In the genomic region with DNA sequence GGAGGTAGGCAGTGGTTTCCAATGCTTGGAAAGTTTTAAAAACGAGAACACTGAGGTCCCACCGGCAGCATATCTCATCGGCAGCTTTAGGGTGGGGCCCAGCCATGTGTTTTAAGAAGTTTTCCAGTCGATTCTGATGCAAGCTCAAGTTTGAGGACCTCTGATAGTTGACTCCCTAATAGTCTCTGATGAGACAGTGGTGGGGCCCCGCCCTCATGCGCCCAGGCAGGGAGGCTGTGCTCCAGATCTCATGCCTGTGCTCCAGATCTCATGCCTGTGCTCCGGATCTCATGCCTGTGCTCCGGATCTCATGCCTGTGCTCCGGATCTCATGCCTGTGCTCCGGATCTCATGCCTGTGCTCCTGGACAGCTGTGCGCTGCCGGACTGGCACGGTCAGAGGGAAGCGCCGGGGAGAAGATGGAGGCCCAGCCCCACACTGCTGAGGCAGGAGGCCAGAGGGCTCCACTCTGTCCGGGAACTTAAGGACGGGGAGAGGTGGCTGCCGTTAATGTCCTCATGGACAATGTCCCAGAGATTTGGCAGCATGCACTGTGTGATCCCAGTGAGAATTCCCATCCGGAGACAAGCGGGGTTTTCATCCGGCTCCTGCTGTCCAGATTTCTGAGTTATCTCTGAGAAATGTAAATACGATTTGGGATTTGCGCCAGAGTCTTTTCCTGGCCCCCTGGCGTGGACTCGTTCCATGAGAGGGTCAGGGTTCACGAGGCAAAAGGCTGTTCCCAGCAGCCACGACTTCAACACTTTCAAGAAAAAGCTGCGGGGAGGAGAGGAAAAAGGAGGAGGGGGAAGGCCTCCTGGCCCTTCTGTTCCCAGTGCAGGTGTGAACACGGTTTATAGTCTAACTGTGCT, we compare ENCODE assay signal across 10 cellular contexts. TPM values are rescaled to one million over a fixed set of nuclear protein-coding genes. Genes with fewer than 3 reads are reported as not detected.
A peak's percentile ranks its signal among the peaks of the same experiment; 100 is the strongest.
DNase-seq lines count a peak whose midpoint lies in the region; ATAC-seq and TF ChIP-seq lines count a peak whose summit lies in the region.
"Had no signal": no experiment of that assay in that cellular context is flagged by ENCODE, and none has a peak within 500 bp of the region (broad histone marks: within the 10 kb centered on the region; RNA-seq: fewer than 3 reads in every experiment).

No MANE protein-coding gene starts in this region.

- TF ChIP-seq CTCF in right lobe of liver (IDR thresholded peaks at IDR 0.05) (peak in 1 of 4 donors; percentile 6), testis (IDR thresholded peaks at IDR 0.05) (no peak), GM20000 (IDR thresholded peaks at IDR 0.05; ENCODE audit: extremely low read depth, missing control alignments) (no peak)

- H3K9me3 ChIP-seq in right lobe of liver = no peaks in the 10 kb centered on the region
- no peaks in the 10 kb centered on the region for H3K9me3 ChIP-seq in testis

- peaks cover 5% of the 10 kb centered on the region for H3K4me1 Mint-ChIP-seq in activated T-cell treated with anti-CD3 and anti-CD28 coated beads, Interleukin-2, amount 50 U/mL, for 72 hours (ENCODE audit: low read depth)

- H3K4me3 Mint-ChIP-seq in activated T-cell treated with anti-CD3 and anti-CD28 coated beads, Interleukin-2, amount 50 U/mL, for 72 hours = no peak overlapping the region
- H3K4me3 Mint-ChIP-seq: type B pancreatic cell had no signal

- H3K36me3 ChIP-seq in right lobe of liver = peaks cover 0 to 25% (median 7%) of the 10 kb centered on the region in 4 donors
- no peaks in the 10 kb centered on the region for H3K36me3 ChIP-seq in testis (ENCODE audit: low read depth, missing control alignments)

- intact Hi-C loops in right lobe of liver (cut with DNase I) (no loop called here), testis (cut with DNase I; ENCODE audit: low total_unique reads) (no loop called here)

- H3K4me3 ChIP-seq in right lobe of liver (peak overlapping the region; percentile 12 to 40 (median 31)), testis (no peak overlapping the region)

- WGBS in right lobe of liver (ENCODE audit: insufficient coverage, low coverage, low lambda C conversion rate, missing lambda C conversion rate) = 14% methylated on average over 17 of the region's 29 CpGs
- 55 to 58% methylated on average over 27 to 29 of the region's 29 CpGs for WGBS in testis, 2 donors

- H3K9me3 Mint-ChIP-seq in activated T-cell treated with anti-CD3 and anti-CD28 coated beads, Interleukin-2, amount 50 U/mL, for 72 hours = no peaks in the 10 kb centered on the region
- H3K9me3 Mint-ChIP-seq: type B pancreatic cell had no signal

- H3K27me3 ChIP-seq in right lobe of liver (no peaks in the 10 kb centered on the region), testis (no peaks in the 10 kb centered on the region)

- H3K36me3 Mint-ChIP-seq in activated T-cell treated with anti-CD3 and anti-CD28 coated beads, Interleukin-2, amount 50 U/mL, for 72 hours (ENCODE audit: insufficient read depth in 2 of 2) = peaks cover 3 to 9% of the 10 kb centered on the region in 2 donors

- ATAC-seq in right lobe of liver (peak; percentile 86 to 94 (median 91)), GM19463 (IDR thresholded peaks at IDR 0.05; ENCODE audit: unreplicated experiment) (no peak), HG02973 (IDR thresholded peaks at IDR 0.05; ENCODE audit: unreplicated experiment) (no peak)
- no peak for ATAC-seq in activated T-cell treated with anti-CD3 and anti-CD28 coated beads, Interleukin-2, amount 50 U/mL, for 72 hours (replicated peaks in 1 of 2)

- H3K27ac Mint-ChIP-seq in activated T-cell treated with anti-CD3 and anti-CD28 coated beads, Interleukin-2, amount 50 U/mL, for 72 hours = no peak overlapping the region
- H3K27ac Mint-ChIP-seq: type B pancreatic cell had no signal

- DNase-seq in NCI-H69 (lab: John Stamatoyannopoulos, UW) (peak; percentile 70), dermis blood vessel endothelial cell (peak; percentile 68), right lobe of liver (peak; percentile 79 to 87 (median 82)), testis (peak; percentile 56), GM20000 (ENCODE audit: low spot score) (no peak)
- DNase-seq in activated T-cell treated with anti-CD3 and anti-CD28 coated beads, Interleukin-2, amount 50 U/mL, for 72 hours = no peak
- DNase-seq: activated naive CD4-positive, alpha-beta T cell treated with Interleukin-2 at 50 U/mL for 16 hours had no signal

- H3K4me1 ChIP-seq in right lobe of liver (peaks cover 0 to 25% (median 11%) of the 10 kb centered on the region in 4 donors), testis (peaks cover 15% of the 10 kb centered on the region)

- H3K27ac ChIP-seq in right lobe of liver = peak overlapping the region; percentile 68 to 81 (median 79)
- H3K27ac ChIP-seq in testis = peak overlapping the region; percentile 26 to 76

- H3K27me3 Mint-ChIP-seq in activated T-cell treated with anti-CD3 and anti-CD28 coated beads, Interleukin-2, amount 50 U/mL, for 72 hours (ENCODE audit: low read depth) = no peaks in the 10 kb centered on the region
- H3K27me3 Mint-ChIP-seq: type B pancreatic cell had no signal

- TF ChIP-seq POLR2A in right lobe of liver (IDR thresholded peaks at IDR 0.05) (peak; percentile 43), testis (IDR thresholded peaks at IDR 0.05) (no peak)

RNA-seq across cellular contexts. Expression of a gene that starts 9.4 kb away (rescaled TPM):
- total RNA-seq in dermis blood vessel endothelial cell (0.79 and 0.85 TPM in 2 replicates), right lobe of liver (10 to 100 TPM; 25.2 to 58.6 (median 41.1) TPM), testis (10 to 100 TPM; 15.4 to 15.8 TPM)
- polyA plus RNA-seq in testis (ENCODE audit: insufficient read depth, low read depth, low replicate concordance) = 12.7 TPM
- total RNA-seq in activated T-cell treated with anti-CD3 and anti-CD28 coated beads, Interleukin-2, amount 50 U/mL, for 72 hours = under 1 TPM; 0.21 to 0.41 TPM

RNA-seq across cellular contexts. Expression of a gene that starts 10.4 kb away (rescaled TPM):
- 926 and 1,911 TPM in 2 replicates for total RNA-seq in dermis blood vessel endothelial cell
- 1,000 to 10,000 TPM in 2 of 6 experiments, 100 to 1,000 TPM in 4; 366 to 1,499 (median 423) TPM for total RNA-seq in right lobe of liver
- 100 to 1,000 TPM; 728 to 906 TPM for total RNA-seq in testis
- 989 TPM for polyA plus RNA-seq in testis (ENCODE audit: insufficient read depth, low read depth, low replicate concordance)
- total RNA-seq in activated T-cell treated with anti-CD3 and anti-CD28 coated beads, Interleukin-2, amount 50 U/mL, for 72 hours = 1,000 to 10,000 TPM; 1,606 to 1,760 TPM

RNA-seq across cellular contexts. Expression of a gene that starts 27.3 kb away (rescaled TPM):
- 23.5 and 30.9 TPM in 2 replicates for total RNA-seq in dermis blood vessel endothelial cell
- 10 to 100 TPM in 3 of 6 experiments, 1 to 10 TPM in 3; 8.3 to 12.2 (median 10.0) TPM for total RNA-seq in right lobe of liver
- total RNA-seq in testis = 10 to 100 TPM; 23.5 to 24.6 TPM
- polyA plus RNA-seq in testis (ENCODE audit: insufficient read depth, low read depth, low replicate concordance) = 19.5 TPM
- total RNA-seq in activated T-cell treated with anti-CD3 and anti-CD28 coated beads, Interleukin-2, amount 50 U/mL, for 72 hours = 10 to 100 TPM; 23.4 to 24.1 TPM

Comparison
In these comparisons a context has a peak if more than half of its experiments do, and no peak if none do; other contexts are left out.
1. DNase-seq: peak in NCI-H69 (single experiment), dermis blood vessel endothelial cell (single experiment), right lobe of liver (3 of 3) and testis (single experiment); none in activated T-cell treated with anti-CD3 and anti-CD28 coated beads, Interleukin-2, amount 50 U/mL, for 72 hours (0 of 2) and GM20000 (single experiment).
2. ATAC-seq: peak in right lobe of liver (4 of 4); none in activated T-cell treated with anti-CD3 and anti-CD28 coated beads, Interleukin-2, amount 50 U/mL, for 72 hours (0 of 2), GM19463 (single experiment) and HG02973 (single experiment).
3. H3K4me3 ChIP-seq: peak in right lobe of liver (3 of 3); none in testis (0 of 2).